Comparison of ENCODE assay signal across 8 cellular contexts in the genomic region with DNA sequence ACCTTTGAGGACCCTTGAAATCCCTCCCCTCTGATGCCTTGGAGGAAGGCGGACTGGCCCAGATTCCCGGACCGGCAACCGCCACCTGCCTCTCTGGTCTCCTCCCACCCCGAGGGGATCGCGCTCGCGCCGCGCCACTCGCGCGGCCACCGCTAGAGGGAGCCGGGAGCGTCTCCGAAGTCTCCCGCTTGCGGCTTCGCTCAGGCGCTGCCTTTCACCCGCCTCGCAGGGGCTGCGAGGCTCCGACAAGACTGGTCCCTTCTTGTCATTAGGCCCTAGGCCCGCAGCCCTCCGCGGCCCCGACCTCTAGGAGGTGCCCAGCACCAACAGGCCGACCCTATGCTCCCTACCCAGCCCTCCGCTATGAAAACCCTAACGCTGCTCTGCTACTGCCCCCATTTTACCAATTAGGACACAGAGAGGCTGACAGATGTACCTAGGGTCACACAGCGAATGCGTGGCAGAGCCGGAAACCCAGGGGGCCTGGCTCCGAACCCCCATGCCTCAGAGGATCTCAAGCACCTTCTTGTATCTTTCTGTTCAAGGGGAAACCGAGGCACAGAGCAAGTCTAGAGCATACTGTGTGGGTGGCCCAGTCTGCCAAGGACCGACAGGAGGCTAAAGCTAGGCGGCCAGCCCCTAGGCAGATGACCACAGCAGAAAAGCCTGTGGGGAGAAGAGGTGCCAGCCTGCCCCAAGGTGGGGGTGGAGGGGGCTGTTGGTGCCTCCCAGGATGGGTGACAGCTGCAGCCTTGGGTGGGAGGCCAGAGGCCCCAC. TPM values are rescaled to one million over a fixed set of nuclear protein-coding genes. Genes with fewer than 3 reads are reported as not detected.
DNase-seq lines count a peak whose midpoint lies in the region; ATAC-seq and TF ChIP-seq lines count a peak whose summit lies in the region.

No MANE protein-coding gene starts in this region.

- WGBS in smooth muscle cell (ENCODE audit: low lambda C conversion rate) = 16% methylated on average over 40 of the region's 40 CpGs

- no peaks in the 10 kb centered on the region for H3K4me1 Mint-ChIP-seq in T-helper 2 cell treated with Interferon-gamma antibody and Interleukin-4, amounts not matched to agents 5 μg/mL and 100 μg/mL, for 36 hours (ENCODE audit: low read depth)

- no peaks in the 10 kb centered on the region for H3K79me2 ChIP-seq in smooth muscle cell (ENCODE audit: low read depth)

- no peaks in the 10 kb centered on the region for H3K36me3 ChIP-seq in smooth muscle cell (ENCODE audit: low read depth)

- no peak overlapping the region for H3K9ac ChIP-seq in smooth muscle cell (ENCODE audit: low read depth)

- peak; percentile 97 for TF ChIP-seq CTCF in smooth muscle cell (IDR thresholded peaks at IDR 0.05; ENCODE audit: borderline replicate concordance, insufficient read depth, poor library complexity, severe bottlenecking)

- H3K4me3 ChIP-seq in smooth muscle cell = no peak overlapping the region

- H3K9me3 ChIP-seq in smooth muscle cell (replicated peaks; ENCODE audit: low read depth) = no peaks in the 10 kb centered on the region

- peak overlapping the region; percentile 79 for H3K4me2 ChIP-seq in smooth muscle cell

- H3K4me3 Mint-ChIP-seq in T-helper 2 cell treated with Interferon-gamma antibody and Interleukin-4, amounts not matched to agents 5 μg/mL and 100 μg/mL, for 36 hours = no peak overlapping the region

- no peak overlapping the region for H2AFZ ChIP-seq in smooth muscle cell (ENCODE audit: low read depth)

- H3K27me3 ChIP-seq in smooth muscle cell (ENCODE audit: low read depth) = peaks cover 73% of the 10 kb centered on the region

- H3K27ac ChIP-seq in smooth muscle cell (ENCODE audit: low read depth) = no peak overlapping the region

- H3K27ac Mint-ChIP-seq in T-helper 2 cell treated with Interferon-gamma antibody and Interleukin-4, amounts not matched to agents 5 μg/mL and 100 μg/mL, for 36 hours = no peak overlapping the region

- H4K20me1 ChIP-seq in smooth muscle cell (ENCODE audit: low read depth) = no peaks in the 10 kb centered on the region

- H3F3A ChIP-seq in smooth muscle cell (ENCODE audit: low read depth) = no peaks in the 10 kb centered on the region

- peaks cover 12% of the 10 kb centered on the region for H3K27me3 Mint-ChIP-seq in T-helper 2 cell treated with Interferon-gamma antibody and Interleukin-4, amounts not matched to agents 5 μg/mL and 100 μg/mL, for 36 hours (ENCODE audit: low read depth)

- no peaks in the 10 kb centered on the region for H3K36me3 Mint-ChIP-seq in T-helper 2 cell treated with Interferon-gamma antibody and Interleukin-4, amounts not matched to agents 5 μg/mL and 100 μg/mL, for 36 hours (ENCODE audit: low read depth)

- no peaks in the 10 kb centered on the region for H3K4me1 ChIP-seq in smooth muscle cell (ENCODE audit: low read depth)

- no peak for ATAC-seq in GM19035 (IDR thresholded peaks at IDR 0.05; ENCODE audit: unreplicated experiment)

- H3K9me3 Mint-ChIP-seq in T-helper 2 cell treated with Interferon-gamma antibody and Interleukin-4, amounts not matched to agents 5 μg/mL and 100 μg/mL, for 36 hours = no peaks in the 10 kb centered on the region

- peak; percentile 29 for DNase-seq in NCI-H2029 (lab: John Stamatoyannopoulos, UW)
- DNase-seq in NCI-H2029 treated with DMSO at 0.1 percent for 48 hours (lab: John Stamatoyannopoulos, UW) = no peak
- DNase-seq in NCI-H1092 (lab: John Stamatoyannopoulos, UW) = peak; percentile 53
- DNase-seq in T-helper 2 cell treated with Interferon-gamma antibody and Interleukin-4, amounts not matched to agents 5 μg/mL and 100 μg/mL, for 36 hours (ENCODE audit: low spot score) = peak; percentile 58
- peak in 50 of 58 donors; percentile 2 to 79 (median 30) for DNase-seq in anterior cingulate cortex (lab: John Stamatoyannopoulos, UW)
- DNase-seq in hypothalamus (lab: John Stamatoyannopoulos, UW) = peak in 42 of 51 donors; percentile 1 to 76 (median 34)
- peak; percentile 36 for DNase-seq in smooth muscle cell (lab: John Stamatoyannopoulos, UW; ENCODE audit: unreplicated experiment)

RNA-seq across cellular contexts. Expression of gene VSX2, which starts 21.4 kb away (rescaled TPM):
- total RNA-seq in smooth muscle cell = not detected in 2 replicates
- polyA plus RNA-seq in smooth muscle cell = not detected in 2 replicates
